Comparison of ENCODE assay signal across 8 cellular contexts in genomic region chr9:92668746-92669526, GRCh38. TPM values are rescaled to one million over a fixed set of nuclear protein-coding genes. Genes with fewer than 3 reads are reported as not detected.
DNase-seq lines count a peak whose midpoint lies in the region; ATAC-seq and TF ChIP-seq lines count a peak whose summit lies in the region.

No MANE protein-coding gene starts in this region.

- H3K36me3 ChIP-seq in KOPT-K1 (ENCODE audit: insufficient read depth, low read length) (peaks cover 13% of the 10 kb centered on the region; the same call in 1 of the 2 replicates), osteoblast (ENCODE audit: insufficient read depth, low read length) (peaks cover 10% of the 10 kb centered on the region)

- peak overlapping the region; percentile 81 for H3K27ac Mint-ChIP-seq in activated T-cell treated with anti-CD3 and anti-CD28 coated beads, Interleukin-2, amount 50 U/mL, for 24 hours

- TF ChIP-seq CTCF in foreskin fibroblast (IDR thresholded peaks at IDR 0.05; ENCODE audit: low read depth, low read length) (no peak), osteoblast (IDR thresholded peaks at IDR 0.05; ENCODE audit: extremely low read depth, low read depth, low read length) (no peak)

- DNase-seq in DMS53 (lab: John Stamatoyannopoulos, UW) (peak; percentile 41), foreskin fibroblast (peak; percentile 74 to 85), osteoblast (ENCODE audit: insufficient read length, low spot score, missing footprints) (peak; percentile 91), ureter (ENCODE audit: low spot score) (peak; percentile 49)
- peak; percentile 67 for DNase-seq in activated T-cell treated with anti-CD3 and anti-CD28 coated beads, Interleukin-2, amount 50 U/mL, for 24 hours

- H3K9me3 Mint-ChIP-seq in activated T-cell treated with anti-CD3 and anti-CD28 coated beads, Interleukin-2, amount 50 U/mL, for 24 hours: no peaks in the 10 kb centered on the region

- H3K27ac ChIP-seq in KOPT-K1 (ENCODE audit: low read depth, low read length, poor library complexity, severe bottlenecking): peak overlapping the region; percentile 95
- peak overlapping the region; percentile 96 for H3K27ac ChIP-seq in osteoblast (ENCODE audit: low read depth, low read length)

- H3K9me3 ChIP-seq in KOPT-K1 (ENCODE audit: insufficient read depth, low read length, poor library complexity, severe bottlenecking) (no peaks in the 10 kb centered on the region), osteoblast (ENCODE audit: low read depth, low read length) (no peaks in the 10 kb centered on the region)

- peak overlapping the region; percentile 89 to 99 for H3K4me3 ChIP-seq in foreskin fibroblast (ENCODE audit: low read depth in 1 of 2, low read length in 2 of 2)
- H3K4me3 ChIP-seq in osteoblast (ENCODE audit: insufficient read depth, low read length): peak overlapping the region; percentile 88

- peaks cover 47% of the 10 kb centered on the region for H3K4me1 Mint-ChIP-seq in activated T-cell treated with anti-CD3 and anti-CD28 coated beads, Interleukin-2, amount 50 U/mL, for 24 hours (ENCODE audit: low read depth)

- H2AFZ ChIP-seq in osteoblast (ENCODE audit: low read length): peak overlapping the region; percentile 78

- H3K27me3 Mint-ChIP-seq in activated T-cell treated with anti-CD3 and anti-CD28 coated beads, Interleukin-2, amount 50 U/mL, for 24 hours: no peaks in the 10 kb centered on the region

- peaks cover 39% of the 10 kb centered on the region for H4K20me1 ChIP-seq in osteoblast (ENCODE audit: insufficient read depth, low read length)

- no peaks in the 10 kb centered on the region for H3K27me3 ChIP-seq in osteoblast (ENCODE audit: insufficient read depth, low read length)

- peaks cover 63% of the 10 kb centered on the region for H3K79me2 ChIP-seq in osteoblast (ENCODE audit: insufficient read depth, low read length)

- peaks cover 52% of the 10 kb centered on the region for H3K36me3 Mint-ChIP-seq in activated T-cell treated with anti-CD3 and anti-CD28 coated beads, Interleukin-2, amount 50 U/mL, for 24 hours (ENCODE audit: low read depth)

- H3K4me3 Mint-ChIP-seq in activated T-cell treated with anti-CD3 and anti-CD28 coated beads, Interleukin-2, amount 50 U/mL, for 24 hours: peak overlapping the region; percentile 98

- ATAC-seq in HG03469 (IDR thresholded peaks at IDR 0.05; ENCODE audit: unreplicated experiment): no peak
- no peak for ATAC-seq in GM21367 (IDR thresholded peaks at IDR 0.05; ENCODE audit: unreplicated experiment)

- peaks cover 15% of the 10 kb centered on the region for H3K4me1 ChIP-seq in osteoblast (ENCODE audit: insufficient read depth, low read length)

- peak overlapping the region; percentile 91 for H3K4me2 ChIP-seq in osteoblast (ENCODE audit: insufficient read depth, low read length)

RNA-seq across cellular contexts. Expression of gene IPPK, which starts 1.0 kb away (rescaled TPM):
- total RNA-seq in osteoblast: 7.7 and 9.4 TPM in 2 replicates
- total RNA-seq in ureter: 11.9 TPM

Comparison
In these comparisons a context has a peak if more than half of its experiments do, and no peak if none do; other contexts are left out.
1. DNase-seq: peak in every context shown above with its lines; median percentile 91 in osteoblast; 80 in foreskin fibroblast; 67 in activated T-cell treated with anti-CD3 and anti-CD28 coated beads, Interleukin-2, amount 50 U/mL, for 24 hours; 49 in ureter; 41 in DMS53.